12 cellular contexts compared by ENCODE assay signal in the genomic region with DNA sequence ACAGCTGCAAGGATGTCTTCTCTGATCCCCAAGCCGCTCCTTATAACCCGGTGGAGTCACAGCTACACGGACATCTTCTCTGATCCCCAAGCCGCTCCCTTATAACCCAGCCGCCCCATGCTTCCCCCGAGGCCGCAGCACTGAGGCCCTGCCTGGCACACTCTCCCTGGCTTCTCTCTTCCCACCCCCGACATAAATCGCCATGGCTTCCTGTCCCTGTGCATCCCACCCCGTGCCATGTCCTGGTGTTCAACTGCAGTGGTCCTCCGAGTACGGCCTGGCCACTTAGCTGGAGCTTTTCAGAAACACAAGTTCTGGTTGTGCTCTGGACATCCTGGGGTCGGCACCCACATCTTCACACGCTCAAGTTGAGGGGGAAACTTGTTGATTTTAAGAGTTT.
DNase-seq lines count a peak whose midpoint lies in the region; ATAC-seq and TF ChIP-seq lines count a peak whose summit lies in the region.
"Had no signal": no experiment of that assay in that cellular context is flagged by ENCODE, and none has a peak within 500 bp of the region (broad histone marks: within the 10 kb centered on the region; RNA-seq: fewer than 3 reads in every experiment).

No MANE protein-coding gene starts in this region.

- intact Hi-C loops in esophagus squamous epithelium (cut with DNase I), result no loop called here
- intact Hi-C loops in posterior vena cava (cut with DNase I), result no loop called here

- CTCF ChIA-PET in RWPE1 (lab: Yijun Ruan, JAX), result no interaction called here

- no peaks in the 10 kb centered on the region for H3K9me3 ChIP-seq in esophagus squamous epithelium

- H3K36me3 ChIP-seq in esophagus squamous epithelium, result peaks cover 0 to 12% (median 0%) of the 10 kb centered on the region in 3 donors

- H3K4me3 ChIP-seq in esophagus squamous epithelium, result no peak overlapping the region

- WGBS in esophagus squamous epithelium, 2 donors, result 64 to 73% methylated on average over 14 of the region's 14 CpGs

- no peak for TF ChIP-seq CTCF in RWPE1 (conservative IDR thresholded peaks at IDR 0.05; ENCODE audit: low read depth)
- TF ChIP-seq CTCF in esophagus squamous epithelium (IDR thresholded peaks at IDR 0.05), result no peak

- H3K4me1 ChIP-seq in esophagus squamous epithelium, result peaks cover 0 to 32% (median 26%) of the 10 kb centered on the region in 3 donors

- no peak for ATAC-seq in activated CD4-positive, CD25-positive, alpha-beta regulatory T cell treated with anti-CD3 and anti-CD28 coated beads, Interleukin-2, amount 50 U/mL, for 24 hours
- ATAC-seq in HG02973 (IDR thresholded peaks at IDR 0.05; ENCODE audit: unreplicated experiment) (no peak), GM19023 (IDR thresholded peaks at IDR 0.05; ENCODE audit: unreplicated experiment) (no peak)

- H3K27me3 ChIP-seq in esophagus squamous epithelium, result peaks cover 0 to 32% (median 0%) of the 10 kb centered on the region in 4 donors

- H3K27ac ChIP-seq in RWPE1, result peak overlapping the region; percentile 48; the same call in 1 of the 2 replicates
- H3K27ac ChIP-seq in esophagus squamous epithelium, result peak overlapping the region in 3 of 4 donors; percentile 13 to 55 (median 14)
- H3K27ac ChIP-seq: 22Rv1 had no signal

- no peak for TF ChIP-seq POLR2A in esophagus squamous epithelium (IDR thresholded peaks at IDR 0.05)

- POLR2A ChIA-PET in RWPE1 (lab: Yijun Ruan, JAX; ENCODE audit: low non-redundant PET), result no interaction called here

- DNase-seq in activated CD4-positive, CD25-positive, alpha-beta regulatory T cell treated with anti-CD3 and anti-CD28 coated beads, Interleukin-2, amount 50 U/mL, for 72 hours, result peak; percentile 17
- DNase-seq in RWPE1 (ENCODE audit: low spot score), result no peak
- no peak for DNase-seq in esophagus squamous epithelium (lab: John Stamatoyannopoulos, UW)
- peak; percentile 69 for DNase-seq in posterior vena cava (ENCODE audit: low spot score)
- no peak for DNase-seq in NCI-H1105 treated with DMSO at 0.1 percent for 48 hours (lab: John Stamatoyannopoulos, UW)
- DNase-seq: Calu3, glutamatergic neuron, MM.1S had no signal

Comparison
In these comparisons a context has a peak if more than half of its experiments do, and no peak if none do; other contexts are left out.
1. DNase-seq: peak in activated CD4-positive, CD25-positive, alpha-beta regulatory T cell treated with anti-CD3 and anti-CD28 coated beads, Interleukin-2, amount 50 U/mL, for 72 hours (single experiment) and posterior vena cava (single experiment); none in RWPE1 (single experiment), esophagus squamous epithelium (single experiment) and NCI-H1105 treated with DMSO at 0.1 percent for 48 hours (single experiment).